ENCODE assay signal across 33 cellular contexts in the genomic region with DNA sequence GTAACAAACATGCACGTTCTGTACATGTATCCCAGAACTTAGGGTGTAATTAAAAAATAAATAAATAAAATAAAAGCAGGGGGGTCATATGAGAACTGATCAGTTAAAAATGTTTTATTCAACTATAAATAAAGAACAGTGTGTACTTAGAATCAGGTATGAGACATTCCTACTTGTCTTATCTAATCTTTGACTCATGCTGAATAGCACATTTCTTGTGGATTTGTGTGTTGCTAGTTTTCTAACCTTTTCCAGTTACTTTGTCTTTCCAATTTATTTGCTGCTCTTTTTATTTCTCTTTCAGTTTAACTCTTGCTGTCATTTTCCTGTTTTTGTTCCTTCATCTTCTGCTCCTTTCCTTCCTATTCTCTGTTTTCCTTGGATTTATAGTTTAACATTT.
"Had no signal": no experiment of that assay in that cellular context is flagged by ENCODE, and none has a peak within 500 bp of the region (broad histone marks: within the 10 kb centered on the region; RNA-seq: fewer than 3 reads in every experiment).

No MANE protein-coding gene starts in this region.

- H3K36me3 ChIP-seq: adrenal gland, ascending aorta, cardiac muscle cell had no signal

- H3K4me3 ChIP-seq: adrenal gland, ascending aorta, cardiac muscle cell had no signal

- H3K9me3 ChIP-seq: adrenal gland, ascending aorta had no signal

- FAIRE-seq: bronchial epithelial cell, TTC549 had no signal

- H3K27ac ChIP-seq: adrenal gland, ascending aorta, cardiac muscle cell, VCaP had no signal

- DNase-seq: activated B cell treated with CpG ODN at 0.5 μM for 24 hours; activated CD4-positive, alpha-beta memory T cell treated with anti-CD3 and anti-CD28 coated beads for 36 hours; activated CD4-positive, alpha-beta T cell treated with anti-CD3 and anti-CD28 coated beads for 4 hours; activated CD4-positive, alpha-beta T cell treated with anti-CD3 and anti-CD28 coated beads, Interleukin-2, amount 10 ng/mL, durations not matched to agents 24 days and 14 days; activated CD4-positive, alpha-beta T cell treated with anti-CD3 and anti-CD28 coated beads, Interleukin-2, amount 50 U/mL, for 1 hour; activated CD4-positive, alpha-beta T cell treated with anti-CD3 and anti-CD28 coated beads, Interleukin-2, amount 50 U/mL, for 4 hours; activated CD4-positive, CD25-positive, alpha-beta regulatory T cell treated with anti-CD3 and anti-CD28 coated beads, Interleukin-2, amount 50 U/mL, for 72 hours; activated CD8-positive, alpha-beta memory T cell treated with anti-CD3 and anti-CD28 coated beads, Interleukin-2, amount 50 U/mL, for 4 hours; activated CD8-positive, alpha-beta T cell treated with anti-CD3 and anti-CD28 coated beads for 36 hours; activated effector memory CD4-positive, alpha-beta T cell treated with anti-CD3 and anti-CD28 coated beads, Interleukin-2, amount 50 U/mL, for 16 hours; activated gamma-delta T cell treated with Interleukin-2 at 50 U/mL for 16 hours; activated naive CD4-positive, alpha-beta T cell; activated naive CD4-positive, alpha-beta T cell treated with anti-CD3 and anti-CD28 coated beads for 36 hours; activated naive CD4-positive, alpha-beta T cell treated with anti-CD3 and anti-CD28 coated beads, Interleukin-2, amount 50 U/mL, for 16 hours; activated naive CD8-positive, alpha-beta T cell treated with anti-CD3 and anti-CD28 coated beads for 36 hours; activated T-cell treated with anti-CD3 and anti-CD28 coated beads for 4 hours; activated T-cell treated with anti-CD3 and anti-CD28 coated beads, Interleukin-2, amount 50 U/mL, for 1 hour; activated T-cell treated with anti-CD3 and anti-CD28 coated beads, Interleukin-2, amount 50 U/mL, for 4 hours; activated T-cell treated with anti-CD3 and anti-CD28 coated beads, Interleukin-2, amount 50 U/mL, for 72 hours; adrenal gland; amygdala; anterior cingulate cortex; caudate nucleus; cerebellar nuclear complex; T-helper 2 cell; T-helper 9 cell had no signal

- H3K27me3 ChIP-seq: adrenal gland, ascending aorta, cardiac muscle cell had no signal

- H3K4me1 ChIP-seq: adrenal gland, ascending aorta had no signal

- ATAC-seq: activated CD8-positive, alpha-beta T cell treated with anti-CD3 and anti-CD28 coated beads for 36 hours; activated naive CD4-positive, alpha-beta T cell treated with anti-CD3 and anti-CD28 coated beads, Interleukin-2, amount 50 U/mL, for 72 hours; activated T-cell treated with anti-CD3 and anti-CD28 coated beads, Interleukin-2, amount 50 U/mL, for 4 hours; activated T-cell treated with anti-CD3 and anti-CD28 coated beads, Interleukin-2, amount 50 U/mL, for 72 hours; activated T-helper 17 cell treated with anti-CD3 and anti-CD28 coated beads, Interleukin-2, amount 50 U/mL, for 72 hours had no signal
